16 cellular contexts compared by ENCODE assay signal in genomic region chr1:175555266-175555665, GRCh38.
DNase-seq lines count a peak whose midpoint lies in the region; ATAC-seq, FAIRE-seq and TF ChIP-seq lines count a peak whose summit lies in the region.
"Had no signal": no experiment of that assay in that cellular context is flagged by ENCODE, and none has a peak within 500 bp of the region (broad histone marks: within the 10 kb centered on the region; RNA-seq: fewer than 3 reads in every experiment).

No MANE protein-coding gene starts in this region.

- DNase-seq in Daoy (ENCODE audit: low read depth) (peak; percentile 77), H54 (ENCODE audit: insufficient read length, low spot score) (peak; percentile 9), bronchial epithelial cell (ENCODE audit: low read depth) (peak; percentile 57), kidney tubule cell (ENCODE audit: low spot score) (peak; percentile 72), GM10248 (ENCODE audit: extremely low spot score) (no peak)
- DNase-seq: activated naive CD4-positive, alpha-beta T cell treated with Interleukin-2 at 50 U/mL for 16 hours; IMR-90; NCI-H2107; stimulated activated CD4-positive, alpha-beta T cell treated with anti-CD3 and anti-CD28 coated beads, Interleukin-4, amount 100 ng/mL, for 4 hours; T-cell had no signal

- no peaks in the 10 kb centered on the region for H3K27me3 ChIP-seq in bronchial epithelial cell (ENCODE audit: control insufficient read depth, insufficient read depth, low read length)

- H3K36me3 ChIP-seq in bronchial epithelial cell (ENCODE audit: control insufficient read depth, insufficient read depth, low read length), result no peaks in the 10 kb centered on the region

- CTCF ChIA-PET in GM10248 (lab: Yijun Ruan, JAX), result interaction anchor here (1.4 to 1.5 kb wide), 2 partner anchors 18 to 23 kb away, joined by 3 to 4 read pairs; no protein-coding TSS in a partner anchor

- no peak for TF ChIP-seq POLR2A in H54 (IDR thresholded peaks at IDR 0.05; ENCODE audit: low read depth, low read length)

- no peak overlapping the region for H3K4me3 ChIP-seq in bronchial epithelial cell (ENCODE audit: low read depth, low read length)
- H3K4me3 ChIP-seq: dorsolateral prefrontal cortex, hepatocyte had no signal

- FAIRE-seq in H54 (lab: Jason Lieb, UNC), result no peak
- FAIRE-seq in bronchial epithelial cell (lab: Jason Lieb, UNC), result no peak

- TF ChIP-seq CTCF in bronchial epithelial cell (IDR thresholded peaks at IDR 0.05; ENCODE audit: insufficient read depth, low read length, severe bottlenecking) (no peak), GM10248 (IDR thresholded peaks at IDR 0.05; ENCODE audit: control extremely low read depth, extremely low read depth, low read depth, missing control alignments) (no peak)

- no peak for ATAC-seq in HG03095 (IDR thresholded peaks at IDR 0.05; ENCODE audit: unreplicated experiment)
- ATAC-seq in SK-N-SH treated with all-trans-retinoic acid at 6 μM for 48 hours, result no peak
- ATAC-seq: Panc1, T-cell, WTC11 had no signal

- POLR2A ChIA-PET in GM10248 (lab: Yijun Ruan, JAX), result no interaction called here

TF ChIP-seq in SK-N-SH treated with all-trans-retinoic acid at 6 μM for 48 hours, 23 proteins besides CTCF, POLR2A, EP300 and RAD21:
- TF ChIP-seq GLIS3 (CRISPR knock-in tag; IDR thresholded peaks at IDR 0.05), result no peak
- TF ChIP-seq ZNF565 (CRISPR knock-in tag; conservative IDR thresholded peaks at IDR 0.05; ENCODE audit: low read depth), result no peak
- no peak for TF ChIP-seq OSR1 (CRISPR knock-in tag; IDR thresholded peaks at IDR 0.05)
- no peak for TF ChIP-seq ZC3H10 (CRISPR knock-in tag; IDR thresholded peaks at IDR 0.05)
- TF ChIP-seq, protein P1, sequence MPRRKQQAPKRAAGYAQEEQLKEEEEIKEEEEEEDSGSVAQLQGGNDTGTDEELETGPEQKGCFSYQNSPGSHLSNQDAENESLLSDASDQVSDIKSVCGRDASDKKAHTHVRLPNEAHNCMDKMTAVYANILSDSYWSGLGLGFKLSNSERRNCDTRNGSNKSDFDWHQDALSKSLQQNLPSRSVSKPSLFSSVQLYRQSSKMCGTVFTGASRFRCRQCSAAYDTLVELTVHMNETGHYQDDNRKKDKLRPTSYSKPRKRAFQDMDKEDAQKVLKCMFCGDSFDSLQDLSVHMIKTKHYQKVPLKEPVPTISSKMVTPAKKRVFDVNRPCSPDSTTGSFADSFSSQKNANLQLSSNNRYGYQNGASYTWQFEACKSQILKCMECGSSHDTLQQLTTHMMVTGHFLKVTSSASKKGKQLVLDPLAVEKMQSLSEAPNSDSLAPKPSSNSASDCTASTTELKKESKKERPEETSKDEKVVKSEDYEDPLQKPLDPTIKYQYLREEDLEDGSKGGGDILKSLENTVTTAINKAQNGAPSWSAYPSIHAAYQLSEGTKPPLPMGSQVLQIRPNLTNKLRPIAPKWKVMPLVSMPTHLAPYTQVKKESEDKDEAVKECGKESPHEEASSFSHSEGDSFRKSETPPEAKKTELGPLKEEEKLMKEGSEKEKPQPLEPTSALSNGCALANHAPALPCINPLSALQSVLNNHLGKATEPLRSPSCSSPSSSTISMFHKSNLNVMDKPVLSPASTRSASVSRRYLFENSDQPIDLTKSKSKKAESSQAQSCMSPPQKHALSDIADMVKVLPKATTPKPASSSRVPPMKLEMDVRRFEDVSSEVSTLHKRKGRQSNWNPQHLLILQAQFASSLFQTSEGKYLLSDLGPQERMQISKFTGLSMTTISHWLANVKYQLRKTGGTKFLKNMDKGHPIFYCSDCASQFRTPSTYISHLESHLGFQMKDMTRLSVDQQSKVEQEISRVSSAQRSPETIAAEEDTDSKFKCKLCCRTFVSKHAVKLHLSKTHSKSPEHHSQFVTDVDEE (CRISPR knock-in tag; IDR thresholded peaks at IDR 0.05), result no peak
- TF ChIP-seq ESRRG (CRISPR knock-in tag; IDR thresholded peaks at IDR 0.05), result no peak
- TF ChIP-seq, protein P2, sequence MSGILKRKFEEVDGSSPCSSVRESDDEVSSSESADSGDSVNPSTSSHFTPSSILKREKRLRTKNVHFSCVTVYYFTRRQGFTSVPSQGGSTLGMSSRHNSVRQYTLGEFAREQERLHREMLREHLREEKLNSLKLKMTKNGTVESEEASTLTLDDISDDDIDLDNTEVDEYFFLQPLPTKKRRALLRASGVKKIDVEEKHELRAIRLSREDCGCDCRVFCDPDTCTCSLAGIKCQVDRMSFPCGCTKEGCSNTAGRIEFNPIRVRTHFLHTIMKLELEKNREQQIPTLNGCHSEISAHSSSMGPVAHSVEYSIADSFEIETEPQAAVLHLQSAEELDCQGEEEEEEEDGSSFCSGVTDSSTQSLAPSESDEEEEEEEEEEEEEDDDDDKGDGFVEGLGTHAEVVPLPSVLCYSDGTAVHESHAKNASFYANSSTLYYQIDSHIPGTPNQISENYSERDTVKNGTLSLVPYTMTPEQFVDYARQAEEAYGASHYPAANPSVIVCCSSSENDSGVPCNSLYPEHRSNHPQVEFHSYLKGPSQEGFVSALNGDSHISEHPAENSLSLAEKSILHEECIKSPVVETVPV (CRISPR knock-in tag; IDR thresholded peaks at IDR 0.05), result no peak
- TF ChIP-seq TCF4 (CRISPR knock-in tag; IDR thresholded peaks at IDR 0.05; ENCODE audit: borderline replicate concordance), result no peak
- no peak for TF ChIP-seq ZNF70 (CRISPR knock-in tag; IDR thresholded peaks at IDR 0.05)
- TF ChIP-seq CSDC2 (CRISPR knock-in tag; IDR thresholded peaks at IDR 0.05), result no peak
- no peak for TF ChIP-seq BACH2 (CRISPR knock-in tag; IDR thresholded peaks at IDR 0.05; ENCODE audit: borderline replicate concordance)
- no peak for TF ChIP-seq SNAI2 (CRISPR knock-in tag; IDR thresholded peaks at IDR 0.05)
- TF ChIP-seq ZFP30 (CRISPR knock-in tag; IDR thresholded peaks at IDR 0.05), result no peak
- no peak for TF ChIP-seq CREB5 (CRISPR knock-in tag; IDR thresholded peaks at IDR 0.05; ENCODE audit: low read depth)
- no peak for TF ChIP-seq PPARA (CRISPR knock-in tag; IDR thresholded peaks at IDR 0.05; ENCODE audit: borderline replicate concordance)
- no peak for TF ChIP-seq ZFP3 (CRISPR knock-in tag; IDR thresholded peaks at IDR 0.05)
- no peak for TF ChIP-seq RARB (CRISPR knock-in tag; IDR thresholded peaks at IDR 0.05)
- no peak for TF ChIP-seq POU6F1 (CRISPR knock-in tag; IDR thresholded peaks at IDR 0.05; ENCODE audit: borderline replicate concordance, low read depth)
- no peak for TF ChIP-seq ISL1 (CRISPR knock-in tag; IDR thresholded peaks at IDR 0.05)
